8 cellular contexts compared by ENCODE assay signal in genomic region chr10:110671788-110672579, GRCh38. TPM values are rescaled to one million over a fixed set of nuclear protein-coding genes. Genes with fewer than 3 reads are reported as not detected.
DNase-seq lines count a peak whose midpoint lies in the region; ATAC-seq and TF ChIP-seq lines count a peak whose summit lies in the region.

No MANE protein-coding gene starts in this region.

- H3K9me3 ChIP-seq in mucosa of descending colon = no peaks in the 10 kb centered on the region

- peaks cover 7% of the 10 kb centered on the region; the same call in 1 of the 2 replicates for H3K27me3 ChIP-seq in ACC112 (ENCODE audit: insufficient read depth, low read length)

- H2AFZ ChIP-seq in ACC112 (ENCODE audit: low read length, unreplicated experiment) = peak overlapping the region; percentile 97

- H3K79me2 ChIP-seq in ACC112 (ENCODE audit: control insufficient read depth, insufficient read depth, low read length, unreplicated experiment) = no peaks in the 10 kb centered on the region

- ATAC-seq in GM18508 (IDR thresholded peaks at IDR 0.05; ENCODE audit: insufficient read depth, unreplicated experiment) (peak; percentile 83), HG02943 (IDR thresholded peaks at IDR 0.05; ENCODE audit: low read depth, unreplicated experiment) (peak; percentile 99), mucosa of descending colon (peak; percentile 96)

- peak overlapping the region; percentile 87 for H3K4me3 ChIP-seq in ACC112 (ENCODE audit: low read depth, low read length)
- H3K4me3 ChIP-seq in mucosa of descending colon = no peak overlapping the region

- intact Hi-C loops in mucosa of descending colon (cut with DNase I, micrococcal nuclease) = no loop called here

- peak; percentile 45 for TF ChIP-seq CTCF in mucosa of descending colon (IDR thresholded peaks at IDR 0.05)

- no peak overlapping the region for H3K27ac ChIP-seq in ACC112 (ENCODE audit: low read depth, low read length)

- H3K36me3 ChIP-seq in ACC112 (ENCODE audit: insufficient read depth, low read length) = no peaks in the 10 kb centered on the region
- H3K36me3 ChIP-seq in mucosa of descending colon (ENCODE audit: low read depth) = no peaks in the 10 kb centered on the region

- DNase-seq in NCI-H748 (lab: John Stamatoyannopoulos, UW; ENCODE audit: unreplicated experiment) = peak; percentile 48
- peak; percentile 32 for DNase-seq in activated CD8-positive, alpha-beta memory T cell treated with anti-CD3 and anti-CD28 coated beads, Interleukin-2, amount 50 U/mL, for 24 hours (ENCODE audit: extremely low read depth)
- peak; percentile 53 for DNase-seq in epidermal melanocyte (ENCODE audit: insufficient read length, low spot score)
- peak; percentile 66 to 80 (median 74) for DNase-seq in mucosa of descending colon
- DNase-seq in stimulated activated CD8-positive, alpha-beta memory T cell treated with anti-CD3 and anti-CD28 coated beads, Interleukin-2, amount 100 ng/mL, for 48 hours (ENCODE audit: low read depth in 2 of 2) = peak; percentile 59 to 65

- H3K4me1 ChIP-seq in ACC112 (ENCODE audit: control insufficient read depth, insufficient read depth, low read length, unreplicated experiment) (no peaks in the 10 kb centered on the region), mucosa of descending colon (ENCODE audit: low read depth) (no peaks in the 10 kb centered on the region)

RNA-seq across cellular contexts. Expression of gene RBM20, which starts 27.8 kb away (rescaled TPM):
- total RNA-seq in mucosa of descending colon = 1 to 10 TPM in 2 of 3 donors, under 1 TPM in 1; 0.46 to 9.7 (median 2.0) TPM
